In the genomic region with DNA sequence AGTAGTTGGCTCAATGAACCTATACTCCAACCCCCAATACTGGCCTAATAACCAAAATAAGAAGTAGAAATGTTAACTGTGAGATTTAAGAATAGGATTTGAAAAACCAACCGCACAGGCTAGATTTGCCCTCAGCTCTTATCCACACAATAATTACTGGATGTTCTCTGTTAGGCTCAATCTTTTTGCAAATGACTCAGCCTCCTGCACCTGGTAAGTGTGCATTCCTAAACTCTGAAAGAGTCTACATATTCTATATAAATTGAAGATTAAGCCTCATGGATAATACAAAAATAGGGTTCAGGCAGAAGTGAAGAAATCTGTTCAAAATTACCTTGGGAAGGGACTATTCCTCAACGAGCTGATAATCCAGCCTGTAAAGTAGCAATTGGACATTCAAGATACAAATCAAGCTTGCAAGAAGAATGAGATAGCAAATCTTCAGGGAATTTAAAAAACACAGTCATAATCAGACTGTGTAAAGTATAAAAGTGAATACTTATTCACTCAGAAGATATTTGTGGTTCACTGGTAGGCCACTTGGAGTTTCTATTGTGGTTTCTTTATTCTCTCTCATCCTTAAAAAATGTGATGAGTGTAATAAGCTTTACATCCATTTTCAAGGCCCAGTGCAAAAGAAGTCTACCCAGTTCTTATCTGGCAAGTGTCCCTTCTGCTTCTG, we compare ENCODE assay signal across 16 cellular contexts.
DNase-seq lines count a peak whose midpoint lies in the region; ATAC-seq and TF ChIP-seq lines count a peak whose summit lies in the region.
"Had no signal": no experiment of that assay in that cellular context is flagged by ENCODE, and none has a peak within 500 bp of the region (broad histone marks: within the 10 kb centered on the region; RNA-seq: fewer than 3 reads in every experiment).

No MANE protein-coding gene starts in this region.

- H3K27me3 ChIP-seq in AG04450 (ENCODE audit: control insufficient read depth, insufficient read depth, low read length), result no peaks in the 10 kb centered on the region
- H3K27me3 ChIP-seq: Peyer's patch had no signal

- no peaks in the 10 kb centered on the region for H3K36me3 Mint-ChIP-seq in activated T-helper 2 cell treated with anti-CD3 and anti-CD28 coated beads, Interferon-gamma antibody, Interleukin-2, Interleukin-4, amounts not matched to agents 10 μg/mL and 5 μg/mL and 100 μg/mL, durations not matched to agents 14 hours and 24 hours and 36 hours (ENCODE audit: low read depth)
- H3K36me3 Mint-ChIP-seq: brain, WTC11 had no signal

- H3K27ac Mint-ChIP-seq in activated T-helper 2 cell treated with anti-CD3 and anti-CD28 coated beads, Interferon-gamma antibody, Interleukin-2, Interleukin-4, amounts not matched to agents 10 μg/mL and 5 μg/mL and 100 μg/mL, durations not matched to agents 14 hours and 24 hours and 36 hours, result no peak overlapping the region
- H3K27ac Mint-ChIP-seq: activated T-cell treated with anti-CD3 and anti-CD28 coated beads, Interleukin-2, amount 50 U/mL, for 24 hours; B cell; brain; WTC11 had no signal

- H3K4me1 Mint-ChIP-seq in activated T-helper 2 cell treated with anti-CD3 and anti-CD28 coated beads, Interferon-gamma antibody, Interleukin-2, Interleukin-4, amounts not matched to agents 10 μg/mL and 5 μg/mL and 100 μg/mL, durations not matched to agents 14 hours and 24 hours and 36 hours (ENCODE audit: low read depth), result no peaks in the 10 kb centered on the region
- H3K4me1 Mint-ChIP-seq: B cell, WTC11 had no signal

- H3K27ac ChIP-seq in AG04450 (ENCODE audit: low read depth, low read length), result peak overlapping the region; percentile 82
- H3K27ac ChIP-seq: parathyroid adenoma, Peyer's patch had no signal

- ATAC-seq in HG02884 (IDR thresholded peaks at IDR 0.05; ENCODE audit: unreplicated experiment) (no peak), HG03442 (IDR thresholded peaks at IDR 0.05; ENCODE audit: unreplicated experiment) (no peak), GM18505 (IDR thresholded peaks at IDR 0.05; ENCODE audit: unreplicated experiment) (no peak)
- ATAC-seq: WTC11 had no signal

- no peak for TF ChIP-seq POLR2A in GM18505 (IDR thresholded peaks at IDR 0.05; ENCODE audit: borderline replicate concordance, extremely low read depth, insufficient read depth, insufficient read length)

- POLR2A ChIA-PET in AG04450 (lab: Yijun Ruan, JAX), result interaction anchor here (1.0 kb wide), 1 partner anchor 932 kb away, joined by 3 read pairs; the partner anchor contains the start of gene SOX9

- intact Hi-C loops in activated T-helper 2 cell treated with anti-CD3 and anti-CD28 coated beads, Interferon-gamma antibody, Interleukin-2, Interleukin-4, amounts not matched to agents 10 μg/mL and 5 μg/mL and 100 μg/mL, durations not matched to agents 14 hours and 24 hours and 36 hours (cut with micrococcal nuclease), result no loop called here

- peaks cover 45% of the 10 kb centered on the region for H3K9me3 Mint-ChIP-seq in activated T-helper 2 cell treated with anti-CD3 and anti-CD28 coated beads, Interferon-gamma antibody, Interleukin-2, Interleukin-4, amounts not matched to agents 10 μg/mL and 5 μg/mL and 100 μg/mL, durations not matched to agents 14 hours and 24 hours and 36 hours
- H3K9me3 Mint-ChIP-seq: brain, WTC11 had no signal

- DNase-seq in AG04450 (ENCODE audit: low read depth, low spot score), result peak; percentile 79
- DNase-seq in HPDE6-E6E7 (ENCODE audit: extremely low spot score), result peak; percentile 52
- peak; percentile 89 for DNase-seq in glomerular visceral epithelial cell (ENCODE audit: extremely low spot score)
- DNase-seq in activated T-helper 2 cell treated with anti-CD3 and anti-CD28 coated beads, Interferon-gamma antibody, Interleukin-2, Interleukin-4, amounts not matched to agents 10 μg/mL and 5 μg/mL and 100 μg/mL, durations not matched to agents 14 hours and 24 hours and 36 hours (ENCODE audit: low spot score), result no peak
- DNase-seq: activated T-cell treated with anti-CD3 and anti-CD28 coated beads, Interleukin-2, amount 50 U/mL, for 24 hours; GF-D8; KBM-7; Peyer's patch had no signal

- H3K9me3 ChIP-seq in AG04450 (ENCODE audit: control insufficient read depth, insufficient read depth, low read length), result no peaks in the 10 kb centered on the region
- H3K9me3 ChIP-seq: Peyer's patch had no signal

- CTCF ChIA-PET in AG04450 (lab: Charles Lee), result no interaction called here

- no peak for TF ChIP-seq CTCF in AG04450 (IDR thresholded peaks at IDR 0.05; ENCODE audit: low read depth, low read length)
- TF ChIP-seq CTCF in WI38 (IDR thresholded peaks at IDR 0.05; ENCODE audit: low read depth, low read length), result no peak

- H3K4me3 Mint-ChIP-seq in activated T-helper 2 cell treated with anti-CD3 and anti-CD28 coated beads, Interferon-gamma antibody, Interleukin-2, Interleukin-4, amounts not matched to agents 10 μg/mL and 5 μg/mL and 100 μg/mL, durations not matched to agents 14 hours and 24 hours and 36 hours (ENCODE audit: low read depth), result no peak overlapping the region
- H3K4me3 Mint-ChIP-seq: activated T-cell treated with anti-CD3 and anti-CD28 coated beads, Interleukin-2, amount 50 U/mL, for 24 hours; B cell; brain; WTC11 had no signal

- H3K27me3 Mint-ChIP-seq in activated T-helper 2 cell treated with anti-CD3 and anti-CD28 coated beads, Interferon-gamma antibody, Interleukin-2, Interleukin-4, amounts not matched to agents 10 μg/mL and 5 μg/mL and 100 μg/mL, durations not matched to agents 14 hours and 24 hours and 36 hours (ENCODE audit: low read depth), result no peaks in the 10 kb centered on the region
- H3K27me3 Mint-ChIP-seq: activated T-cell treated with anti-CD3 and anti-CD28 coated beads, Interleukin-2, amount 50 U/mL, for 24 hours; B cell; brain had no signal

- H3K4me3 ChIP-seq in AG04450 (ENCODE audit: low read depth, low read length) (peak overlapping the region; percentile 25; the same call in 1 of the 2 replicates), WI38 (ENCODE audit: low read depth, low read length) (0 out of 2 replicates have a peak overlapping the region, but pooled peaks have one; percentile 5)
- H3K4me3 ChIP-seq: Peyer's patch had no signal
